ENCODE assay signal across 15 cellular contexts in genomic region chr12:2501464-2502181, GRCh38.
DNase-seq lines count a peak whose midpoint lies in the region; ATAC-seq and TF ChIP-seq lines count a peak whose summit lies in the region.
"Had no signal": no experiment of that assay in that cellular context is flagged by ENCODE, and none has a peak within 500 bp of the region (broad histone marks: within the 10 kb centered on the region; RNA-seq: fewer than 3 reads in every experiment).

No MANE protein-coding gene starts in this region.

- H2AK5ac ChIP-seq in neuronal stem cell (ENCODE audit: low read depth, low read length) = no peak overlapping the region

- no peak overlapping the region for H2BK120ac ChIP-seq in neuronal stem cell (ENCODE audit: low read depth, low read length)

- no peak for TF ChIP-seq POLR2A in heart left ventricle (IDR thresholded peaks at IDR 0.05)

- no peak overlapping the region for H2BK5ac ChIP-seq in neuronal stem cell (ENCODE audit: low read length)

- no peaks in the 10 kb centered on the region for H3K79me1 ChIP-seq in neuronal stem cell (ENCODE audit: low read depth, low read length)

- intact Hi-C loops in heart left ventricle (cut with DNase I) = loop anchor here in 5 of 10 donors (5.0 to 10.0 kb wide), 6 partner anchors 49 to 447 kb away; partner anchors contain the start of gene CACNA1C (in 1 of the 5)
- intact Hi-C loops in CD4-positive, alpha-beta T cell (cut with DNase I, micrococcal nuclease) = no loop called here

- no peak overlapping the region for H3K9ac ChIP-seq in neuronal stem cell (ENCODE audit: low read depth, low read length, poor library complexity)

- peaks cover 0 to 41% (median 3%) of the 10 kb centered on the region in 9 donors for H3K36me3 ChIP-seq in heart left ventricle
- no peaks in the 10 kb centered on the region for H3K36me3 ChIP-seq in neuronal stem cell (replicated peaks in 1 of 2; ENCODE audit: control insufficient read depth in 2 of 2, insufficient read depth in 2 of 2, low read length in 2 of 2)

- H3K23ac ChIP-seq in neuronal stem cell (ENCODE audit: low read depth, low read length, poor library complexity) = no peak overlapping the region

- peak; percentile 82 for DNase-seq in GF-D8 (lab: John Stamatoyannopoulos, UW)
- DNase-seq in UCSD-AML1 (lab: John Stamatoyannopoulos, UW; ENCODE audit: unreplicated experiment) = peak; percentile 87
- peak in 4 of 5 donors; percentile 52 to 70 (median 62) for DNase-seq in heart left ventricle
- no peak for DNase-seq in neuronal stem cell (ENCODE audit: low spot score)
- DNase-seq in CD4-positive, alpha-beta T cell = no peak
- no peak for DNase-seq in activated naive CD4-positive, alpha-beta T cell treated with Interleukin-2 at 50 U/mL for 16 hours
- DNase-seq in DMS79 (lab: John Stamatoyannopoulos, UW) = no peak
- DNase-seq in NCI-H1694 treated with DMSO at 0.1 percent for 48 hours (lab: John Stamatoyannopoulos, UW) = no peak
- DNase-seq: activated T-cell treated with anti-CD3 and anti-CD28 coated beads, Interleukin-2, amount 50 U/mL, for 24 hours; amniotic stem cell; DND-41; NCI-H2081; stimulated activated naive CD4-positive, alpha-beta T cell treated with Interleukin-2 at 50 U/mL for 16 hours had no signal

- H3K27ac ChIP-seq in heart left ventricle (peak overlapping the region; percentile 18 to 93 (median 80)), neuronal stem cell (replicated peaks; ENCODE audit: low read length) (no peak overlapping the region)
- H3K27ac ChIP-seq in CD4-positive, alpha-beta T cell (ENCODE audit: low read depth, low read length) = no peak overlapping the region

- H3K4me2 ChIP-seq in neuronal stem cell (ENCODE audit: insufficient read depth, low read length, poor library complexity, severe bottlenecking) = no peak overlapping the region

- H3K4me3 Mint-ChIP-seq in CD4-positive, alpha-beta T cell = no peak overlapping the region
- H3K4me3 Mint-ChIP-seq: activated T-cell treated with anti-CD3 and anti-CD28 coated beads, Interleukin-2, amount 50 U/mL, for 24 hours had no signal

- no peak overlapping the region for H3K14ac ChIP-seq in neuronal stem cell (ENCODE audit: low read length)

- peaks cover 38% of the 10 kb centered on the region for H3K27me3 Mint-ChIP-seq in CD4-positive, alpha-beta T cell

- H3K9me3 ChIP-seq in heart left ventricle (no peaks in the 10 kb centered on the region), neuronal stem cell (replicated peaks in 1 of 2; ENCODE audit: control insufficient read depth in 2 of 2, insufficient read depth in 1 of 2, low read depth in 1 of 2, low read length in 2 of 2) (no peaks in the 10 kb centered on the region)
- H3K9me3 ChIP-seq in CD4-positive, alpha-beta T cell (ENCODE audit: control insufficient read depth, low read length) = no peaks in the 10 kb centered on the region

- no peak overlapping the region for H4K91ac ChIP-seq in neuronal stem cell (ENCODE audit: low read depth, low read length, poor library complexity)

- H3K4me1 ChIP-seq in heart left ventricle (peaks cover 10 to 63% (median 43%) of the 10 kb centered on the region in 12 donors), neuronal stem cell (ENCODE audit: control insufficient read depth in 2 of 2, insufficient read depth in 1 of 2, low read depth in 1 of 2, low read length in 2 of 2) (no peaks in the 10 kb centered on the region)

- H3K4me3 ChIP-seq in heart left ventricle (no peak overlapping the region), neuronal stem cell (ENCODE audit: low read length in 2 of 2) (no peak overlapping the region)
- H3K4me3 ChIP-seq: dorsolateral prefrontal cortex had no signal

- H3K36me3 Mint-ChIP-seq in CD4-positive, alpha-beta T cell (ENCODE audit: low read depth) = no peaks in the 10 kb centered on the region

- H2BK12ac ChIP-seq in neuronal stem cell (ENCODE audit: low read length) = no peak overlapping the region

- no peak overlapping the region for H4K8ac ChIP-seq in neuronal stem cell (ENCODE audit: low read depth, low read length)

- no peaks in the 10 kb centered on the region for H3K4me1 Mint-ChIP-seq in CD4-positive, alpha-beta T cell (ENCODE audit: low read depth)

- no peak for TF ChIP-seq CTCF in heart left ventricle (IDR thresholded peaks at IDR 0.05)
- TF ChIP-seq CTCF in CD4-positive, alpha-beta T cell (IDR thresholded peaks at IDR 0.05) = no peak

- H3K27me3 ChIP-seq in heart left ventricle = no peaks in the 10 kb centered on the region
- no peaks in the 10 kb centered on the region for H3K27me3 ChIP-seq in neuronal stem cell (ENCODE audit: control insufficient read depth in 3 of 3, insufficient read depth in 3 of 3, low read depth in 1 of 3, low read length in 3 of 3)
- peaks cover 4% of the 10 kb centered on the region for H3K27me3 ChIP-seq in CD4-positive, alpha-beta T cell (ENCODE audit: control insufficient read depth, insufficient read depth, low read length)
- H3K27me3 ChIP-seq: dorsolateral prefrontal cortex had no signal

- no peak overlapping the region for H2BK15ac ChIP-seq in neuronal stem cell (ENCODE audit: low read length)

- no peak overlapping the region for H3K27ac Mint-ChIP-seq in CD4-positive, alpha-beta T cell
- H3K27ac Mint-ChIP-seq: activated T-cell treated with anti-CD3 and anti-CD28 coated beads, Interleukin-2, amount 50 U/mL, for 24 hours had no signal

- peak; percentile 63 to 83 (median 68) for ATAC-seq in heart left ventricle
- ATAC-seq in CD4-positive, alpha-beta T cell (ENCODE audit: poor library complexity) = no peak
- ATAC-seq: activated CD4-positive, CD25-positive, alpha-beta regulatory T cell treated with anti-CD3 and anti-CD28 coated beads, Interleukin-2, amount 50 U/mL, for 24 hours had no signal

- CTCF ChIA-PET in CD4-positive, alpha-beta T cell (lab: Charles Lee) = no interaction called here

- no peak overlapping the region for H2AFZ ChIP-seq in neuronal stem cell (ENCODE audit: low read length)

- H3K4ac ChIP-seq in neuronal stem cell (ENCODE audit: low read length) = no peak overlapping the region

- H3K18ac ChIP-seq in neuronal stem cell (ENCODE audit: low read length) = peak overlapping the region; percentile 44

- WGBS in heart left ventricle, 4 donors = 16 to 23% (median 18%) methylated on average over 14 of the region's 14 CpGs
- WGBS in neuronal stem cell (ENCODE audit: extremely low coverage in 2 of 2, insufficient read length in 2 of 2, insufficient replicate concordance in 1 of 2), 2 donors = no CpG with 5 or more reads among the region's 14 CpGs

- no peaks in the 10 kb centered on the region for H3K9me3 Mint-ChIP-seq in CD4-positive, alpha-beta T cell
- H3K9me3 Mint-ChIP-seq: activated T-cell treated with anti-CD3 and anti-CD28 coated beads, Interleukin-2, amount 50 U/mL, for 24 hours had no signal

- POLR2A ChIA-PET in CD4-positive, alpha-beta T cell (lab: Charles Lee) = no interaction called here

Comparison
In these comparisons a context has a peak if more than half of its experiments do, and no peak if none do; other contexts are left out.
1. DNase-seq: peak in GF-D8 (single experiment), UCSD-AML1 (single experiment) and heart left ventricle (4 of 5); none in neuronal stem cell (single experiment), CD4-positive, alpha-beta T cell (0 of 10), activated naive CD4-positive, alpha-beta T cell treated with Interleukin-2 at 50 U/mL for 16 hours (single experiment), DMS79 (single experiment) and NCI-H1694 treated with DMSO at 0.1 percent for 48 hours (single experiment).
2. H3K27ac ChIP-seq: peak in heart left ventricle (12 of 12); none in neuronal stem cell (single experiment) and CD4-positive, alpha-beta T cell (single experiment).